ENCODE assay signal across 19 cellular contexts in genomic region chr3:188064831-188065493, GRCh38.
DNase-seq lines count a peak whose midpoint lies in the region; ATAC-seq and TF ChIP-seq lines count a peak whose summit lies in the region.
"Had no signal": no experiment of that assay in that cellular context is flagged by ENCODE, and none has a peak within 500 bp of the region (broad histone marks: within the 10 kb centered on the region; RNA-seq: fewer than 3 reads in every experiment).

No MANE protein-coding gene starts in this region.

- peaks cover 23% of the 10 kb centered on the region for H3K4me1 Mint-ChIP-seq in Caco-2 (ENCODE audit: low read depth, unreplicated experiment)

- no peaks in the 10 kb centered on the region for H3K9me3 Mint-ChIP-seq in Caco-2 (ENCODE audit: unreplicated experiment)
- H3K9me3 Mint-ChIP-seq: CD8-positive, alpha-beta T cell had no signal

- no peak overlapping the region for H3K4me3 Mint-ChIP-seq in Caco-2 (ENCODE audit: unreplicated experiment)
- H3K4me3 Mint-ChIP-seq: CD8-positive, alpha-beta T cell had no signal

- no peak overlapping the region for H3K27ac ChIP-seq in gastroesophageal sphincter
- H3K27ac ChIP-seq in prostate gland, result peak overlapping the region; percentile 12 to 46
- H3K27ac ChIP-seq: A549, BLaER1, KMS-11, PC-9, RWPE1 had no signal

- TF ChIP-seq EP300 in gastroesophageal sphincter (IDR thresholded peaks at IDR 0.05), result no peak

- CTCF ChIA-PET in Caco-2 (lab: Charles Lee), result interaction anchor here (0.7 to 1.2 kb wide), 2 partner anchors 88 to 322 kb away, joined by 3 read pairs; no protein-coding TSS in a partner anchor

- H3K36me3 Mint-ChIP-seq in Caco-2 (ENCODE audit: insufficient read depth, unreplicated experiment), result no peaks in the 10 kb centered on the region
- H3K36me3 Mint-ChIP-seq: CD8-positive, alpha-beta T cell had no signal

- H3K9me3 ChIP-seq in Caco-2 (no peaks in the 10 kb centered on the region), gastroesophageal sphincter (no peaks in the 10 kb centered on the region), prostate gland (no peaks in the 10 kb centered on the region)
- H3K9me3 ChIP-seq: A549, BLaER1 had no signal

- no peak for TF ChIP-seq CTCF in Caco-2 (IDR thresholded peaks at IDR 0.05; ENCODE audit: insufficient read depth in 1 of 2, low read depth in 1 of 2, low read length in 1 of 2, severe bottlenecking in 1 of 2, unreplicated experiment in 1 of 2)
- TF ChIP-seq CTCF in astrocyte of the cerebellum (IDR thresholded peaks at IDR 0.05; ENCODE audit: low read depth, low read length, missing control alignments), result no peak
- TF ChIP-seq CTCF in gastroesophageal sphincter (IDR thresholded peaks at IDR 0.05), result no peak
- no peak for TF ChIP-seq CTCF in prostate gland (IDR thresholded peaks at IDR 0.05)

- H3K36me3 ChIP-seq in Caco-2 (ENCODE audit: control insufficient read depth, insufficient read depth, low read length), result no peaks in the 10 kb centered on the region
- H3K36me3 ChIP-seq in gastroesophageal sphincter, result no peaks in the 10 kb centered on the region
- H3K36me3 ChIP-seq in prostate gland, result no peaks in the 10 kb centered on the region
- H3K36me3 ChIP-seq: BLaER1 had no signal

- WGBS in gastroesophageal sphincter (ENCODE audit: low coverage in 1 of 2), 2 donors, result 67 to 71% methylated on average over 4 of the region's 4 CpGs
- WGBS in prostate gland, result 60% methylated on average over 4 of the region's 4 CpGs

- POLR2A ChIA-PET in Caco-2 (lab: Charles Lee), result interaction anchor here (1.6 kb wide), 1 partner anchor 88 kb away, joined by 9 read pairs; the partner anchor contains the start of gene LPP

- intact Hi-C loops in Caco-2 (cut with micrococcal nuclease; ENCODE audit: unreplicated experiment), result loop anchor here (1.0 to 2.0 kb wide), 3 partner anchors 18 to 58 kb away; no protein-coding TSS in a partner anchor
- intact Hi-C loops in prostate gland (cut with DNase I), result no loop called here
- intact Hi-C loops in posterior cingulate gyrus (cut with DNase I), result no loop called here

- H3K4me1 ChIP-seq in Caco-2 (peaks cover 43% of the 10 kb centered on the region), gastroesophageal sphincter (peaks cover 0 to 22% (median 5%) of the 10 kb centered on the region in 3 donors), prostate gland (replicated peaks) (no peaks in the 10 kb centered on the region)

- H3K27me3 ChIP-seq in Caco-2 (replicated peaks; ENCODE audit: control insufficient read depth, insufficient read depth, low read length), result no peaks in the 10 kb centered on the region
- no peaks in the 10 kb centered on the region for H3K27me3 ChIP-seq in gastroesophageal sphincter
- H3K27me3 ChIP-seq in prostate gland (replicated peaks; ENCODE audit: insufficient read depth), result no peaks in the 10 kb centered on the region
- H3K27me3 ChIP-seq: BLaER1 had no signal

- H3K4me3 ChIP-seq in Caco-2 (ENCODE audit: low read depth, low read length) (no peak overlapping the region), astrocyte of the cerebellum (ENCODE audit: low read depth, low read length) (no peak overlapping the region), gastroesophageal sphincter (no peak overlapping the region), prostate gland (no peak overlapping the region)
- H3K4me3 ChIP-seq: A549, BLaER1, PC-9 had no signal

- in situ Hi-C loops in astrocyte of the cerebellum (cut with HindIII; ENCODE audit: low sequenced_read_pairs), result no loop called here

- peak overlapping the region; percentile 63 for H3K27ac Mint-ChIP-seq in Caco-2 (ENCODE audit: unreplicated experiment)
- H3K27ac Mint-ChIP-seq: CD8-positive, alpha-beta T cell had no signal

- BruUV-seq in Caco-2 (replicated peaks; lab: Mats Ljungman, UMichigan), result no TSS peak

- no peak for TF ChIP-seq POLR2A in gastroesophageal sphincter (IDR thresholded peaks at IDR 0.05)
- no peak for TF ChIP-seq POLR2A in prostate gland (IDR thresholded peaks at IDR 0.05)

- peak; percentile 10 for ATAC-seq in gastroesophageal sphincter
- ATAC-seq in GM21447 (IDR thresholded peaks at IDR 0.05; ENCODE audit: unreplicated experiment), result no peak
- ATAC-seq: A549; CD8-positive, alpha-beta T cell had no signal

- DNase-seq in Caco-2 (peak in 1 of 2 experiments; percentile 37), astrocyte of the cerebellum (ENCODE audit: low read depth) (peak; percentile 26), prostate gland (ENCODE audit: low spot score) (peak; percentile 76), AG08395 (ENCODE audit: low spot score) (no peak), posterior cingulate gyrus (no peak)
- DNase-seq: CD8-positive, alpha-beta T cell; DMS53; NCI-H1417; NCI-H187; NCI-H2227 treated with DMSO at 0.1 percent for 48 hours; NCI-H510A treated with DMSO at 0.1 percent for 48 hours; PC-9; SIG-M5 had no signal

- H3K27me3 Mint-ChIP-seq in Caco-2 (ENCODE audit: insufficient read depth, unreplicated experiment), result no peaks in the 10 kb centered on the region

Comparison
In these comparisons a context has a peak if more than half of its experiments do, and no peak if none do; other contexts are left out.
1. DNase-seq: peak in astrocyte of the cerebellum (single experiment) and prostate gland (single experiment); none in AG08395 (single experiment) and posterior cingulate gyrus (0 of 10).
2. H3K27ac ChIP-seq: peak in prostate gland (2 of 2); none in gastroesophageal sphincter (0 of 4).